ENCODE assay signal across 10 cellular contexts in genomic region chr1:204418174-204419063, GRCh38. TPM values are rescaled to one million over a fixed set of nuclear protein-coding genes. Genes with fewer than 3 reads are reported as not detected.
DNase-seq lines count a peak whose midpoint lies in the region; ATAC-seq and TF ChIP-seq lines count a peak whose summit lies in the region.
"Had no signal": no experiment of that assay in that cellular context is flagged by ENCODE, and none has a peak within 500 bp of the region (broad histone marks: within the 10 kb centered on the region; RNA-seq: fewer than 3 reads in every experiment).

No MANE protein-coding gene starts in this region.

- peaks cover 6% of the 10 kb centered on the region for H3K36me3 Mint-ChIP-seq in activated CD8-positive, alpha-beta T cell treated with anti-CD3 and anti-CD28 coated beads, Interleukin-2, amount 10 ng/mL, durations not matched to agents 7 days and 5 days (ENCODE audit: low read depth)

- peak in 2 of 4 donors; percentile 3 for ATAC-seq in heart left ventricle
- no peak for ATAC-seq in Right ventricle myocardium superior (ENCODE audit: poor library complexity)
- ATAC-seq in activated CD8-positive, alpha-beta T cell treated with anti-CD3 and anti-CD28 coated beads, Interleukin-2, amount 10 ng/mL, durations not matched to agents 7 days and 5 days: peak; percentile 59
- ATAC-seq in left lung: no peak

- no peak for TF ChIP-seq POLR2A in heart left ventricle (IDR thresholded peaks at IDR 0.05)

- POLR2A ChIA-PET in activated CD8-positive, alpha-beta T cell treated with anti-CD3 and anti-CD28 coated beads, Interleukin-2, amount 10 ng/mL, durations not matched to agents 7 days and 5 days (lab: Charles Lee): no interaction called here

- H3K9me3 Mint-ChIP-seq in activated CD8-positive, alpha-beta T cell treated with anti-CD3 and anti-CD28 coated beads, Interleukin-2, amount 10 ng/mL, durations not matched to agents 7 days and 5 days (ENCODE audit: insufficient read depth): no peaks in the 10 kb centered on the region

- DNase-seq in heart left ventricle: no peak
- no peak for DNase-seq in Right ventricle myocardium superior
- peak; percentile 31 for DNase-seq in activated CD8-positive, alpha-beta T cell treated with anti-CD3 and anti-CD28 coated beads, Interleukin-2, amount 10 ng/mL, durations not matched to agents 7 days and 5 days
- no peak for DNase-seq in left lung
- DNase-seq in activated effector memory CD4-positive, alpha-beta T cell treated with anti-CD3 and anti-CD28 coated beads, Interleukin-2, amount 50 U/mL, for 16 hours: no peak
- DNase-seq in activated CD4-positive, CD25-positive, alpha-beta regulatory T cell (lab: John Stamatoyannopoulos, UW): no peak
- no peak for DNase-seq in NCI-H1694 treated with DMSO at 0.1 percent for 48 hours (lab: John Stamatoyannopoulos, UW)
- DNase-seq: activated gamma-delta T cell treated with Interleukin-2 at 50 U/mL for 16 hours, posterior cingulate gyrus had no signal

- H3K27me3 ChIP-seq in heart left ventricle: no peaks in the 10 kb centered on the region
- H3K27me3 ChIP-seq in left lung: no peaks in the 10 kb centered on the region

- peaks cover 0 to 39% (median 17%) of the 10 kb centered on the region in 12 donors for H3K4me1 ChIP-seq in heart left ventricle
- H3K4me1 ChIP-seq in left lung: peaks cover 4 to 41% of the 10 kb centered on the region in 2 donors
- H3K4me1 ChIP-seq in urinary bladder (ENCODE audit: insufficient read depth): no peaks in the 10 kb centered on the region

- H3K9me3 ChIP-seq in heart left ventricle (no peaks in the 10 kb centered on the region), left lung (no peaks in the 10 kb centered on the region)

- H3K27ac ChIP-seq in heart left ventricle (peak overlapping the region in 7 of 12 donors; percentile 55 to 87 (median 80)), left lung (peak overlapping the region; percentile 79 to 83), urinary bladder (ENCODE audit: low read depth) (peak overlapping the region; percentile 56)

- no peak overlapping the region for H3K4me3 Mint-ChIP-seq in activated CD8-positive, alpha-beta T cell treated with anti-CD3 and anti-CD28 coated beads, Interleukin-2, amount 10 ng/mL, durations not matched to agents 7 days and 5 days

- CTCF ChIA-PET in activated CD8-positive, alpha-beta T cell treated with anti-CD3 and anti-CD28 coated beads, Interleukin-2, amount 10 ng/mL, durations not matched to agents 7 days and 5 days (lab: Charles Lee): interaction anchor here (0.9 to 4.2 kb wide), 6 partner anchors 11 to 345 kb away, joined by 3 to 49 read pairs (median 10); no protein-coding TSS in a partner anchor

- H3K27ac Mint-ChIP-seq in activated CD8-positive, alpha-beta T cell treated with anti-CD3 and anti-CD28 coated beads, Interleukin-2, amount 10 ng/mL, durations not matched to agents 7 days and 5 days: peak overlapping the region; percentile 40

- WGBS in heart left ventricle, 4 donors: 77 to 82% (median 81%) methylated on average over 10 of the region's 10 CpGs
- WGBS in urinary bladder: 67% methylated on average over 10 of the region's 10 CpGs

- H3K27me3 Mint-ChIP-seq in activated CD8-positive, alpha-beta T cell treated with anti-CD3 and anti-CD28 coated beads, Interleukin-2, amount 10 ng/mL, durations not matched to agents 7 days and 5 days (ENCODE audit: low read depth): no peaks in the 10 kb centered on the region

- H3K4me3 ChIP-seq in heart left ventricle: no peak overlapping the region
- no peak overlapping the region for H3K4me3 ChIP-seq in left lung
- no peak overlapping the region for H3K4me3 ChIP-seq in urinary bladder (ENCODE audit: low read depth, low read length)

- H3K36me3 ChIP-seq in heart left ventricle (peaks cover 0 to 37% (median 20%) of the 10 kb centered on the region in 9 donors), left lung (peaks cover 0 to 7% of the 10 kb centered on the region in 2 donors), urinary bladder (ENCODE audit: insufficient read depth) (no peaks in the 10 kb centered on the region)

- peaks cover 31% of the 10 kb centered on the region for H3K4me1 Mint-ChIP-seq in activated CD8-positive, alpha-beta T cell treated with anti-CD3 and anti-CD28 coated beads, Interleukin-2, amount 10 ng/mL, durations not matched to agents 7 days and 5 days (ENCODE audit: low read depth)

- intact Hi-C loops in heart left ventricle (cut with DNase I): no loop called here
- intact Hi-C loops in Right ventricle myocardium superior (cut with DNase I): no loop called here
- intact Hi-C loops in left lung (cut with DNase I): no loop called here

- TF ChIP-seq CTCF in heart left ventricle (IDR thresholded peaks at IDR 0.05) (no peak), left lung (IDR thresholded peaks at IDR 0.05) (no peak)

RNA-seq across cellular contexts. Expression of gene PPP1R15B, which starts 6.8 kb away (rescaled TPM):
- 10 to 100 TPM; 15.8 to 29.8 (median 25.9) TPM for total RNA-seq in heart left ventricle
- 10 to 100 TPM in 1 of 2 donors, 1 to 10 TPM in 1; 8.1 to 27.9 TPM for polyA plus RNA-seq in heart left ventricle
- 19.7 TPM for total RNA-seq in Right ventricle myocardium superior
- total RNA-seq in activated CD8-positive, alpha-beta T cell treated with anti-CD3 and anti-CD28 coated beads, Interleukin-2, amount 10 ng/mL, durations not matched to agents 7 days and 5 days: 10 to 100 TPM; 64.7 to 66.0 TPM
- 10 to 100 TPM; 35.7 to 53.0 TPM for total RNA-seq in left lung
- 45.2 TPM for total RNA-seq in urinary bladder
- 28.3 TPM for polyA plus RNA-seq in urinary bladder

RNA-seq across cellular contexts. Expression of gene PLEKHA6, which starts 58.7 kb away (rescaled TPM):
- 10 to 100 TPM in 7 of 9 donors, 1 to 10 TPM in 2; 9.1 to 33.2 (median 20.1) TPM for total RNA-seq in heart left ventricle
- 10 to 100 TPM in 1 of 2 donors, 1 to 10 TPM in 1; 5.2 to 12.8 TPM for polyA plus RNA-seq in heart left ventricle
- total RNA-seq in Right ventricle myocardium superior: 20.0 TPM
- under 1 TPM; 0.26 to 0.29 TPM for total RNA-seq in activated CD8-positive, alpha-beta T cell treated with anti-CD3 and anti-CD28 coated beads, Interleukin-2, amount 10 ng/mL, durations not matched to agents 7 days and 5 days
- 10 to 100 TPM in 1 of 2 donors, 1 to 10 TPM in 1; 5.1 to 14.0 TPM for total RNA-seq in left lung
- 15.1 TPM for total RNA-seq in urinary bladder
- polyA plus RNA-seq in urinary bladder: 9.5 TPM

Comparison
In these comparisons a context has a peak if more than half of its experiments do, and no peak if none do; other contexts are left out.
1. RNA of gene PLEKHA6, which starts 58.7 kb away (total RNA-seq): 9.1 to 33.2 TPM in heart left ventricle, 20.0 TPM in Right ventricle myocardium superior (single experiment), 15.1 TPM in urinary bladder (single experiment) and 5.1 to 14.0 TPM in left lung; 0.26 to 0.29 TPM in activated CD8-positive, alpha-beta T cell treated with anti-CD3 and anti-CD28 coated beads, Interleukin-2, amount 10 ng/mL, durations not matched to agents 7 days and 5 days; every median in the first group is over 4 times any median in the second.
2. Peak in every context shown above with its lines, with median percentiles within 50 percentile points of each other: H3K27ac ChIP-seq.